ENCODE assay signal across 9 cellular contexts in the genomic region with DNA sequence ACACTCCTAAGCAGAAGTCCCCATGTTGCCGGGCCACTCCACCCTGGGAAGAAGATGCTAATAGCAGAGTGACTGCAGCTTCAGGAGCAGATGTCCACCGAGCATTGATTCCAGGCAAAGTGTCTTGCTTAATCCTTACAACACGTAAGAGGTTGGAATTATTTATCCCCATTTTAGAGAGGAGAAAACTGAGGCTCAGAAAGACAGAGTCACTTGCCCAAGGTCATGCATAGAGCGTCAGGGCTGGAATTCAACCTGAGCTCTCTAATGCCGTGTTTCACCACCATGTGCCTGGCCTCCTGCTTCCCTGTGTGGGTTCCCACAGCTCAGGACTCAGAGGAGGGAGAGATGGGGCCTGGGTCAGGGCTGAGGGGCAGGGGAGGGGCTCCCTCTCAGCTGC. TPM values are rescaled to one million over a fixed set of nuclear protein-coding genes. Genes with fewer than 3 reads are reported as not detected.
DNase-seq lines count a peak whose midpoint lies in the region; ATAC-seq, FAIRE-seq and TF ChIP-seq lines count a peak whose summit lies in the region.
"Not testable (repeated sequence)": the region's sequence is repeated elsewhere in the genome, so short reads cannot be mapped to it uniquely, and the experiment has no call there.
"Had no signal": no experiment of that assay in that cellular context is flagged by ENCODE, and none has a peak within 500 bp of the region (broad histone marks: within the 10 kb centered on the region; RNA-seq: fewer than 3 reads in every experiment).

No MANE protein-coding gene starts in this region.

- H3K27me3 ChIP-seq in BLaER1; astrocyte (ENCODE audit: insufficient read depth, low read length); esophagus muscularis mucosa; heart right ventricle; muscle layer of colon (ENCODE audit: control insufficient read depth in 1 of 2, insufficient read depth in 2 of 2, low read length in 2 of 2); rectal smooth muscle tissue (ENCODE audit: control insufficient read depth, insufficient read depth, low read length); stomach; transverse colon: not testable (repeated sequence)

- not testable (repeated sequence) for ATAC-seq in heart right ventricle

- peaks cover 80% of the 10 kb centered on the region for H3K4me1 ChIP-seq in BLaER1
- peaks cover 35% of the 10 kb centered on the region for H3K4me1 ChIP-seq in astrocyte (ENCODE audit: insufficient read depth, low read length)
- peaks cover 48 to 85% (median 82%) of the 10 kb centered on the region in 4 donors for H3K4me1 ChIP-seq in esophagus muscularis mucosa
- H3K4me1 ChIP-seq in heart right ventricle, result peaks cover 9 to 73% (median 37%) of the 10 kb centered on the region in 9 donors
- H3K4me1 ChIP-seq in muscle layer of colon (ENCODE audit: insufficient read depth, low read length), result peaks cover 60% of the 10 kb centered on the region
- H3K4me1 ChIP-seq in rectal smooth muscle tissue (ENCODE audit: control insufficient read depth, insufficient read depth, low read length), result peaks cover 59% of the 10 kb centered on the region
- H3K4me1 ChIP-seq in stomach, result peaks cover 4 to 69% (median 42%) of the 10 kb centered on the region in 4 donors
- H3K4me1 ChIP-seq in transverse colon, result peaks cover 23 to 52% (median 28%) of the 10 kb centered on the region in 4 donors

- not testable (repeated sequence) for H3K27me3 Mint-ChIP-seq in astrocyte (ENCODE audit: low read depth, unreplicated experiment)

- H4K20me1 ChIP-seq in BLaER1, result not testable (repeated sequence)
- H4K20me1 ChIP-seq in astrocyte (ENCODE audit: insufficient read depth, low read length), result peaks cover 33% of the 10 kb centered on the region

- not testable (repeated sequence) for H3K4me3 ChIP-seq in BLaER1; astrocyte (ENCODE audit: insufficient read depth, low read depth, low read length); esophagus muscularis mucosa; heart right ventricle; muscle layer of colon (ENCODE audit: low read depth in 1 of 2, low read length in 2 of 2); rectal smooth muscle tissue (ENCODE audit: low read length); stomach; transverse colon

- not testable (repeated sequence) for H3K36me3 ChIP-seq in BLaER1; astrocyte (ENCODE audit: insufficient read depth, low read length); esophagus muscularis mucosa; heart right ventricle; muscle layer of colon (ENCODE audit: insufficient read depth, low read length); rectal smooth muscle tissue (ENCODE audit: control insufficient read depth, insufficient read depth, low read length); stomach; transverse colon

- not testable (repeated sequence) for TF ChIP-seq CTCF in astrocyte (IDR thresholded peaks at IDR 0.05; ENCODE audit: insufficient read depth, low read depth, low read length); esophagus muscularis mucosa (IDR thresholded peaks at IDR 0.05); heart right ventricle (IDR thresholded peaks at IDR 0.05); stomach (IDR thresholded peaks at IDR 0.05); transverse colon (IDR thresholded peaks at IDR 0.05)

- H3K9ac ChIP-seq in BLaER1 (peak overlapping the region; percentile 69; the same call in 1 of the 2 replicates), muscle layer of colon (ENCODE audit: low read length) (peak overlapping the region; percentile 12)
- not testable (repeated sequence) for H3K9ac ChIP-seq in astrocyte (ENCODE audit: low read length); rectal smooth muscle tissue (ENCODE audit: low read length)

- DNase-seq in astrocyte (ENCODE audit: low read depth); esophagus muscularis mucosa (ENCODE audit: extremely low spot score); heart right ventricle; stomach; transverse colon: not testable (repeated sequence)

- TF ChIP-seq POLR2A in esophagus muscularis mucosa (IDR thresholded peaks at IDR 0.05; ENCODE audit: low read depth); stomach (IDR thresholded peaks at IDR 0.05); transverse colon (IDR thresholded peaks at IDR 0.05): not testable (repeated sequence)

- FAIRE-seq in astrocyte (lab: Jason Lieb, UNC), result peak; percentile 37

- H3K9me3 Mint-ChIP-seq in astrocyte (ENCODE audit: unreplicated experiment), result not testable (repeated sequence)

- not testable (repeated sequence) for H3K9me3 ChIP-seq in BLaER1; astrocyte (ENCODE audit: insufficient read depth, low read depth, low read length); esophagus muscularis mucosa; heart right ventricle; muscle layer of colon (ENCODE audit: low read length); stomach; transverse colon

- intact Hi-C loops in esophagus muscularis mucosa (cut with DNase I); heart right ventricle (cut with DNase I); stomach (cut with DNase I; ENCODE audit: low total_unique reads); transverse colon (cut with DNase I; ENCODE audit: low total_unique reads): not testable (repeated sequence)

- not testable (repeated sequence) for H3K4me3 Mint-ChIP-seq in astrocyte (ENCODE audit: unreplicated experiment)

- H3K27ac ChIP-seq in BLaER1 (peak overlapping the region; percentile 79), esophagus muscularis mucosa (replicated peaks in 1 of 4) (peak overlapping the region; percentile 86 to 94 (median 87)), heart right ventricle (peak overlapping the region in 9 of 10 donors; percentile 10 to 89 (median 74)), muscle layer of colon (ENCODE audit: low read depth, low read length) (peak overlapping the region; percentile 73), rectal smooth muscle tissue (ENCODE audit: low read depth, low read length) (peak overlapping the region; percentile 94), stomach (peak overlapping the region in 4 of 5 donors; percentile 50 to 88 (median 76)), transverse colon (peak overlapping the region; percentile 75 to 88 (median 82))
- not testable (repeated sequence) for H3K27ac ChIP-seq in astrocyte (ENCODE audit: low read depth, low read length)

- 69% methylated on average over 5 of the region's 5 CpGs for WGBS in esophagus muscularis mucosa
- 82 to 88% methylated on average over 5 of the region's 5 CpGs for WGBS in heart right ventricle, 2 donors
- 81 to 92% (median 88%) methylated on average over 5 of the region's 5 CpGs for WGBS in stomach, 5 donors
- 72 to 100% methylated on average over 1 to 5 of the region's 5 CpGs for WGBS in transverse colon (ENCODE audit: low coverage in 1 of 2), 2 donors

- H3K4me2 ChIP-seq in BLaER1, result peak overlapping the region; percentile 87
- not testable (repeated sequence) for H3K4me2 ChIP-seq in astrocyte (ENCODE audit: low read length)

- peaks cover 28% of the 10 kb centered on the region for H3K4me1 Mint-ChIP-seq in astrocyte (ENCODE audit: low read depth, unreplicated experiment)

- peaks cover 57% of the 10 kb centered on the region for H3K79me2 ChIP-seq in astrocyte (ENCODE audit: insufficient read depth, low read length)

- in situ Hi-C loops in transverse colon (cut with MboI; ENCODE audit: low pct_ligation_motif_present in 1 of 4, low pct_unique_long_range_greater_than_20kb in 1 of 4, low sequenced_read_pairs in 3 of 4), result not testable (repeated sequence)

- H3K27ac Mint-ChIP-seq in astrocyte (ENCODE audit: unreplicated experiment), result peak overlapping the region; percentile 71

- H3K36me3 Mint-ChIP-seq in astrocyte (ENCODE audit: low read depth, unreplicated experiment), result not testable (repeated sequence)

- not testable (repeated sequence) for TF ChIP-seq EP300 in esophagus muscularis mucosa (IDR thresholded peaks at IDR 0.05); stomach (IDR thresholded peaks at IDR 0.05); transverse colon (IDR thresholded peaks at IDR 0.05; ENCODE audit: low read depth)

- H2AFZ ChIP-seq in astrocyte (ENCODE audit: low read depth, low read length), result not testable (repeated sequence)

RNA-seq across cellular contexts. Expression of gene CSPG4, which starts 7.3 kb away (rescaled TPM):
- total RNA-seq in astrocyte (26.9 and 47.8 TPM in 2 replicates), esophagus muscularis mucosa (100 to 1,000 TPM; 133 to 386 (median 182) TPM), heart right ventricle (10 to 100 TPM in 8 of 10 donors, 1 to 10 TPM in 2; 7.4 to 19.8 (median 13.0) TPM), stomach (10 to 100 TPM; 15.1 to 44.6 (median 28.1) TPM), transverse colon (10 to 100 TPM; 11.2 to 60.9 (median 31.3) TPM)
- polyA plus RNA-seq in heart right ventricle (10 to 100 TPM; 12.1 TPM), stomach (10 to 100 TPM in 1 of 3 donors, 1 to 10 TPM in 2; 1.8 to 15.5 (median 3.1) TPM)
- total RNA-seq: Calu3 had no signal

RNA-seq across cellular contexts. Expression of gene SNX33, which starts 57.7 kb away (rescaled TPM):
- total RNA-seq in astrocyte (22.3 and 25.6 TPM in 2 replicates), esophagus muscularis mucosa (10 to 100 TPM; 27.8 to 47.6 (median 40.1) TPM), heart right ventricle (10 to 100 TPM in 4 of 10 donors, 1 to 10 TPM in 6; 7.6 to 14.8 (median 9.8) TPM), stomach (10 to 100 TPM; 12.5 to 36.8 (median 23.9) TPM), transverse colon (10 to 100 TPM; 26.5 to 52.0 (median 36.5) TPM)
- polyA plus RNA-seq in heart right ventricle (1 to 10 TPM; 7.4 to 8.1 TPM), stomach (10 to 100 TPM; 11.0 to 15.6 (median 11.6) TPM)
